ENCODE assay signal across 12 cellular contexts in genomic region chr5:168991991-168992390, GRCh38.
"Had no signal": no experiment of that assay in that cellular context is flagged by ENCODE, and none has a peak within 500 bp of the region (broad histone marks: within the 10 kb centered on the region; RNA-seq: fewer than 3 reads in every experiment).

No MANE protein-coding gene starts in this region.

- H3K27me3 ChIP-seq: uterus had no signal

- H3K27ac Mint-ChIP-seq: activated naive CD8-positive, alpha-beta T cell had no signal

- H3K9me3 Mint-ChIP-seq: activated T-cell treated with anti-CD3 and anti-CD28 coated beads, Interleukin-2, amount 50 U/mL, for 4 hours had no signal

- H3K4me3 ChIP-seq: prostate gland, uterus had no signal

- H3K4me1 ChIP-seq: prostate gland, uterus had no signal

- H3K9me3 ChIP-seq: neutrophil, prostate gland, uterus had no signal

- ATAC-seq: activated CD4-positive, CD25-positive, alpha-beta regulatory T cell treated with anti-CD3 and anti-CD28 coated beads, Interleukin-2, amount 50 U/mL, for 24 hours; activated T-cell treated with anti-CD3 and anti-CD28 coated beads, Interleukin-2, amount 50 U/mL, for 4 hours; stimulated activated naive CD8-positive, alpha-beta T cell treated with anti-CD3 and anti-CD28 coated beads, Interleukin-15, Interleukin-2, amounts not matched to agents 100 U/mL and 50 U/mL, for 24 hours had no signal

- H3K36me3 ChIP-seq: neutrophil, prostate gland, uterus had no signal

- H3K4me3 Mint-ChIP-seq: activated naive CD8-positive, alpha-beta T cell; activated T-cell treated with anti-CD3 and anti-CD28 coated beads, Interleukin-2, amount 50 U/mL, for 4 hours had no signal

- DNase-seq: activated CD4-positive, alpha-beta T cell treated with anti-CD3 and anti-CD28 coated beads, Interleukin-2, amount 50 U/mL, for 4 hours; activated effector memory CD4-positive, alpha-beta T cell treated with anti-CD3 and anti-CD28 coated beads, Interleukin-2, amount 50 U/mL, for 16 hours; activated T-cell treated with anti-CD3 and anti-CD28 coated beads, Interleukin-2, amount 50 U/mL, for 4 hours; stimulated activated CD4-positive, alpha-beta T cell treated with anti-CD3 and anti-CD28 coated beads, Interleukin-12 subunit alpha, Interleukin-12 subunit beta, amount 100 ng/mL, for 4 hours; stimulated activated CD4-positive, alpha-beta T cell treated with anti-CD3 and anti-CD28 coated beads, Interleukin-4, amount 100 ng/mL, for 1 hour; stimulated activated CD8-positive, alpha-beta memory T cell treated with anti-CD3 and anti-CD28 coated beads, Interleukin-4, amount 100 ng/mL, for 48 hours; stimulated activated naive CD8-positive, alpha-beta T cell treated with anti-CD3 and anti-CD28 coated beads, Interleukin-15, Interleukin-2, amounts not matched to agents 100 U/mL and 50 U/mL, for 24 hours; uterus had no signal

- H3K36me3 Mint-ChIP-seq: activated naive CD8-positive, alpha-beta T cell had no signal

- H3K27ac ChIP-seq: neutrophil, prostate gland, uterus had no signal
